8 cellular contexts compared by ENCODE assay signal in genomic region chr11:101436511-101437142, GRCh38.
DNase-seq lines count a peak whose midpoint lies in the region; ATAC-seq and TF ChIP-seq lines count a peak whose summit lies in the region.

No MANE protein-coding gene starts in this region.

- no peak overlapping the region for H3K4me3 ChIP-seq in OCI-LY1 (ENCODE audit: low read depth, low read length, poor library complexity, severe bottlenecking)

- H3K27me3 Mint-ChIP-seq in activated T-helper 17 cell treated with anti-CD3 and anti-CD28 coated beads, Interleukin-2, amount 50 U/mL, for 72 hours, result no peaks in the 10 kb centered on the region

- peak; percentile 57 for DNase-seq in GF-D8 (lab: John Stamatoyannopoulos, UW)
- DNase-seq in HCEC 1CT, result peak; percentile 35
- DNase-seq in erythroblast (lab: John Stamatoyannopoulos, UW), result peak; percentile 17 to 45
- DNase-seq in pons (ENCODE audit: low spot score), result peak; percentile 18
- DNase-seq in activated CD8-positive, alpha-beta memory T cell treated with anti-CD3 and anti-CD28 coated beads for 24 hours, result no peak
- DNase-seq in activated naive CD4-positive, alpha-beta T cell (lab: John Stamatoyannopoulos, UW), result no peak

- H3K27me3 ChIP-seq in OCI-LY1 (ENCODE audit: insufficient read depth, low read length), result no peaks in the 10 kb centered on the region

- H3K4me1 Mint-ChIP-seq in activated T-helper 17 cell treated with anti-CD3 and anti-CD28 coated beads, Interleukin-2, amount 50 U/mL, for 72 hours, result no peaks in the 10 kb centered on the region

- H3K27ac Mint-ChIP-seq in activated T-helper 17 cell treated with anti-CD3 and anti-CD28 coated beads, Interleukin-2, amount 50 U/mL, for 72 hours, result no peak overlapping the region

- no peaks in the 10 kb centered on the region for H3K9me2 ChIP-seq in OCI-LY1 (ENCODE audit: low read depth, low read length)

- no peak overlapping the region for H3K9ac ChIP-seq in OCI-LY1 (ENCODE audit: low read length)

- no peaks in the 10 kb centered on the region for H4K20me1 ChIP-seq in OCI-LY1 (ENCODE audit: insufficient read depth, low read length)

- no peaks in the 10 kb centered on the region for H3K9me3 ChIP-seq in OCI-LY1 (ENCODE audit: low read length)

- H3F3A ChIP-seq in OCI-LY1 (ENCODE audit: insufficient read depth, low read length), result no peaks in the 10 kb centered on the region

- no peaks in the 10 kb centered on the region for H3K36me3 ChIP-seq in OCI-LY1 (ENCODE audit: insufficient read depth, low read length)

- H3K4me1 ChIP-seq in OCI-LY1 (ENCODE audit: insufficient read depth, low read length, severe bottlenecking), result no peaks in the 10 kb centered on the region

- H3K36me3 Mint-ChIP-seq in activated T-helper 17 cell treated with anti-CD3 and anti-CD28 coated beads, Interleukin-2, amount 50 U/mL, for 72 hours (ENCODE audit: low read depth), result no peaks in the 10 kb centered on the region

- no peak for ATAC-seq in activated T-helper 17 cell treated with anti-CD3 and anti-CD28 coated beads, Interleukin-2, amount 50 U/mL, for 72 hours (replicated peaks)

- H3K27ac ChIP-seq in OCI-LY1 (ENCODE audit: low read depth, low read length, poor library complexity, severe bottlenecking), result no peak overlapping the region

- H3K79me2 ChIP-seq in OCI-LY1 (ENCODE audit: insufficient read depth, low read length), result no peaks in the 10 kb centered on the region

- no peak overlapping the region for H3K4me2 ChIP-seq in OCI-LY1 (ENCODE audit: low read length)

- TF ChIP-seq POLR2A in erythroblast (IDR thresholded peaks at IDR 0.05; ENCODE audit: low read length), result no peak

- peaks cover 22% of the 10 kb centered on the region for H3K9me3 Mint-ChIP-seq in activated T-helper 17 cell treated with anti-CD3 and anti-CD28 coated beads, Interleukin-2, amount 50 U/mL, for 72 hours

- TF ChIP-seq CTCF in OCI-LY1 (IDR thresholded peaks at IDR 0.05; ENCODE audit: low read length), result peak; percentile 69

- H3K4me3 Mint-ChIP-seq in activated T-helper 17 cell treated with anti-CD3 and anti-CD28 coated beads, Interleukin-2, amount 50 U/mL, for 72 hours, result no peak overlapping the region

- H2AFZ ChIP-seq in OCI-LY1 (ENCODE audit: low read length), result no peak overlapping the region

Comparison
In these comparisons a context has a peak if more than half of its experiments do, and no peak if none do; other contexts are left out.
1. DNase-seq: peak in GF-D8 (single experiment), HCEC 1CT (single experiment), erythroblast (2 of 2) and pons (single experiment); none in activated CD8-positive, alpha-beta memory T cell treated with anti-CD3 and anti-CD28 coated beads for 24 hours (single experiment) and activated naive CD4-positive, alpha-beta T cell (0 of 4).